20 cellular contexts compared by ENCODE assay signal in the genomic region with DNA sequence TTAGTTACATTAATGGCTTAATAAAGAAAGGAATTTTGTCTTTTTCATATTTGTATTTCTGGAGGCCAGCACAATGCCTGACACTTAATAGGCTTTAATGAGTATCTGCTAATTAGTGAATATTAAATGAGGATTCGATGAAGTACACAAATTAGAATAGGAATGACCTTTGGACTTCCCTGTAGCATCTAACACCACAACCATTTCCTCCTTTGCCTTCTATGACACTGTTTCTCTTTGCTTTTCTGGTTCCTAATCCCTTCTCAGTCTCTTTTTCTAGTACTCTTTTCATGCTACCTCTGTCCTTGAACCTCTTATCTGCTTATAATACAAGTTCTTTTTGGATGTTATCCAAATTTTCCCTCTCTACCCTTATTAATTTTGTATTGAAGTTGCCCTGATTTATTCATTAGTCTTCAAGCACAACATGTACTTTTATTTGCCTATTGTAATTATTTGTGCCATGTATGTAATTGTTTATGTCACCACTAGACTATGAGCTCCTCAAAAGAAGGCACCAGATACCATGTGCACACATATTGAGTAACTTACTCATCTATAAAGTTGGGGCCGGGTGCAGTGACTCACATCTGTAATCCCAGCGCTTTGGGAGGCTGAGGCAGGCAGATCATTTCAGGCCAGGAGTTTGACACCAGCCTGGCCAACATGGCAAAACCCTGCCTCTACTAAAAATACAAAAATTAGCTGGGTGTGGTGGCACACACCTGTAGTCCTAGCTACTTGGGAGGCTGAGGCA. TPM values are rescaled to one million over a fixed set of nuclear protein-coding genes. Genes with fewer than 3 reads are reported as not detected.
DNase-seq lines count a peak whose midpoint lies in the region; ATAC-seq and TF ChIP-seq lines count a peak whose summit lies in the region.
"Had no signal": no experiment of that assay in that cellular context is flagged by ENCODE, and none has a peak within 500 bp of the region (broad histone marks: within the 10 kb centered on the region; RNA-seq: fewer than 3 reads in every experiment).

No MANE protein-coding gene starts in this region.

- no peaks in the 10 kb centered on the region for H3K36me3 ChIP-seq in RWPE2 (ENCODE audit: low read depth)
- H3K36me3 ChIP-seq in CD8-positive, alpha-beta memory T cell (ENCODE audit: insufficient read depth, low read length): no peaks in the 10 kb centered on the region
- H3K36me3 ChIP-seq: colonic mucosa, Peyer's patch had no signal

- no peak overlapping the region for H3K27ac ChIP-seq in RWPE2 (ENCODE audit: poor library complexity, severe bottlenecking)
- H3K27ac ChIP-seq in CD8-positive, alpha-beta memory T cell (ENCODE audit: low read depth, low read length): no peak overlapping the region
- H3K27ac ChIP-seq: colonic mucosa, Peyer's patch had no signal

- no peak overlapping the region for H3K27ac Mint-ChIP-seq in CD8-positive, alpha-beta memory T cell

- H3K9me3 ChIP-seq in RWPE2 (ENCODE audit: severe bottlenecking): no peaks in the 10 kb centered on the region
- no peaks in the 10 kb centered on the region for H3K9me3 ChIP-seq in CD8-positive, alpha-beta memory T cell (ENCODE audit: low read length)
- H3K9me3 ChIP-seq: colonic mucosa, Peyer's patch had no signal

- no peaks in the 10 kb centered on the region for H3K9me3 Mint-ChIP-seq in CD8-positive, alpha-beta memory T cell
- H3K9me3 Mint-ChIP-seq: naive B cell; stimulated activated naive CD8-positive, alpha-beta T cell treated with anti-CD3 and anti-CD28 coated beads, Interleukin-15, amount 100 ng/mL, for 72 hours had no signal

- H3K4me3 ChIP-seq in RWPE2 (ENCODE audit: severe bottlenecking) (no peak overlapping the region), fibroblast of the aortic adventitia (ENCODE audit: low read depth, low read length) (no peak overlapping the region)
- no peak overlapping the region for H3K4me3 ChIP-seq in CD8-positive, alpha-beta memory T cell (ENCODE audit: low read length)
- H3K4me3 ChIP-seq: colonic mucosa, Peyer's patch had no signal

- TF ChIP-seq CTCF in RWPE2 (IDR thresholded peaks at IDR 0.05; ENCODE audit: poor library complexity, severe bottlenecking) (no peak), fibroblast of the aortic adventitia (IDR thresholded peaks at IDR 0.05; ENCODE audit: insufficient read depth, low read length) (no peak)

- H3K4me3 Mint-ChIP-seq in CD8-positive, alpha-beta memory T cell: no peak overlapping the region
- H3K4me3 Mint-ChIP-seq: CD4-positive, alpha-beta memory T cell; naive B cell; stimulated activated naive CD8-positive, alpha-beta T cell treated with anti-CD3 and anti-CD28 coated beads, Interleukin-15, amount 100 ng/mL, for 72 hours had no signal

- DNase-seq in AG08396 (ENCODE audit: low spot score): peak; percentile 39
- DNase-seq in GM04504 (ENCODE audit: low read depth): peak; percentile 20
- DNase-seq in RWPE2 (ENCODE audit: low spot score): no peak
- peak; percentile 26 for DNase-seq in fibroblast of the aortic adventitia (ENCODE audit: low read depth)
- no peak for DNase-seq in CD8-positive, alpha-beta memory T cell
- DNase-seq in stimulated activated CD4-positive, alpha-beta T cell treated with anti-CD3 and anti-CD28 coated beads, Interleukin-1b, Interleukin-23, amount 100 ng/mL, for 48 hours: no peak
- no peak for DNase-seq in stimulated activated naive CD8-positive, alpha-beta T cell treated with anti-CD3 and anti-CD28 coated beads, Interleukin-15, Interleukin-2, amounts not matched to agents 100 U/mL and 50 U/mL, for 24 hours
- DNase-seq: activated CD8-positive, alpha-beta memory T cell treated with anti-CD3 and anti-CD28 coated beads for 24 hours; activated naive CD4-positive, alpha-beta T cell; CD4-positive, alpha-beta memory T cell; colonic mucosa; kidney glomerular epithelial cell; naive B cell; NCI-H1048; NCI-H226; Peyer's patch; stimulated activated CD4-positive, alpha-beta T cell treated with anti-CD3 and anti-CD28 coated beads, Interleukin-4, amount 100 ng/mL, for 4 hours; stimulated activated naive CD8-positive, alpha-beta T cell treated with anti-CD3 and anti-CD28 coated beads, Interleukin-15, amount 100 ng/mL, for 72 hours; T-helper 9 cell had no signal

- ATAC-seq in RWPE2 (ENCODE audit: low read depth) (peak; percentile 63; the same call in 1 of the 3 replicates), GM18498 (IDR thresholded peaks at IDR 0.05; ENCODE audit: unreplicated experiment) (no peak)
- ATAC-seq in stimulated activated naive CD8-positive, alpha-beta T cell treated with anti-CD3 and anti-CD28 coated beads, Interleukin-15, Interleukin-2, amounts not matched to agents 100 U/mL and 50 U/mL, for 24 hours: no peak
- ATAC-seq: stimulated activated naive CD8-positive, alpha-beta T cell treated with anti-CD3 and anti-CD28 coated beads, Interleukin-15, amount 100 ng/mL, for 72 hours had no signal

- POLR2A ChIA-PET in CD8-positive, alpha-beta memory T cell (lab: Charles Lee): no interaction called here

- no peaks in the 10 kb centered on the region for H3K36me3 Mint-ChIP-seq in CD8-positive, alpha-beta memory T cell
- H3K36me3 Mint-ChIP-seq: CD4-positive, alpha-beta memory T cell had no signal

- no peaks in the 10 kb centered on the region for H3K4me1 Mint-ChIP-seq in CD8-positive, alpha-beta memory T cell
- H3K4me1 Mint-ChIP-seq: CD4-positive, alpha-beta memory T cell; naive B cell had no signal

- no peaks in the 10 kb centered on the region for H3K4me1 ChIP-seq in RWPE2 (ENCODE audit: insufficient read depth, poor library complexity, severe bottlenecking)
- no peaks in the 10 kb centered on the region for H3K4me1 ChIP-seq in CD8-positive, alpha-beta memory T cell (ENCODE audit: insufficient read depth, low read length)
- H3K4me1 ChIP-seq: colonic mucosa, Peyer's patch had no signal

- H3K27me3 Mint-ChIP-seq in CD8-positive, alpha-beta memory T cell: peaks cover 0 to 2% of the 10 kb centered on the region in 2 donors
- H3K27me3 Mint-ChIP-seq: CD4-positive, alpha-beta memory T cell; naive B cell; stimulated activated naive CD8-positive, alpha-beta T cell treated with anti-CD3 and anti-CD28 coated beads, Interleukin-15, amount 100 ng/mL, for 72 hours had no signal

- CTCF ChIA-PET in CD8-positive, alpha-beta memory T cell (lab: Charles Lee): no interaction called here

- no peaks in the 10 kb centered on the region for H3K27me3 ChIP-seq in RWPE2 (ENCODE audit: insufficient read depth, poor library complexity, severe bottlenecking)
- no peaks in the 10 kb centered on the region for H3K27me3 ChIP-seq in CD8-positive, alpha-beta memory T cell (ENCODE audit: insufficient read depth, low read length, poor library complexity, severe bottlenecking)
- H3K27me3 ChIP-seq: colonic mucosa, Peyer's patch had no signal

RNA-seq across cellular contexts. Expression of a gene that starts 23.8 kb away (rescaled TPM):
- total RNA-seq in fibroblast of the aortic adventitia (ENCODE audit: low replicate concordance): 442 and 2,665 TPM in 2 replicates
- 1,000 to 10,000 TPM; 1,959 to 2,149 TPM for total RNA-seq in CD8-positive, alpha-beta memory T cell
- polyA plus RNA-seq in CD8-positive, alpha-beta memory T cell: 20,406 TPM

RNA-seq across cellular contexts. Expression of a gene that starts 28.2 kb away (rescaled TPM):
- total RNA-seq in fibroblast of the aortic adventitia (ENCODE audit: low replicate concordance): 103 and 308 TPM in 2 replicates
- 1 to 10 TPM; 9.0 to 9.5 TPM for total RNA-seq in CD8-positive, alpha-beta memory T cell
- not detected for polyA plus RNA-seq in CD8-positive, alpha-beta memory T cell
- polyA plus RNA-seq: CD4-positive, alpha-beta memory T cell had no signal

RNA-seq across cellular contexts. Expression of a gene that starts 36.9 kb away (rescaled TPM):
- 73.9 and 132 TPM in 2 replicates for total RNA-seq in fibroblast of the aortic adventitia (ENCODE audit: low replicate concordance)
- total RNA-seq in CD8-positive, alpha-beta memory T cell: 100 to 1,000 TPM; 232 to 239 TPM
- polyA plus RNA-seq in CD8-positive, alpha-beta memory T cell: 351 TPM

RNA-seq across cellular contexts. Expression of a gene that starts 46.6 kb away (rescaled TPM):
- 3.3 and 5.9 TPM in 2 replicates for total RNA-seq in fibroblast of the aortic adventitia (ENCODE audit: low replicate concordance)
- total RNA-seq in CD8-positive, alpha-beta memory T cell: 10 to 100 TPM in 1 of 2 experiments, 1 to 10 TPM in 1; 10.0 to 10.1 TPM
- polyA plus RNA-seq in CD8-positive, alpha-beta memory T cell: 5.3 TPM

RNA-seq across cellular contexts. Expression of a gene that starts 51.0 kb away (rescaled TPM):
- total RNA-seq in fibroblast of the aortic adventitia (ENCODE audit: low replicate concordance): 74.1 and 85.9 TPM in 2 replicates
- total RNA-seq in CD8-positive, alpha-beta memory T cell: 10 to 100 TPM; 85.5 to 88.2 TPM
- polyA plus RNA-seq in CD8-positive, alpha-beta memory T cell: 39.2 TPM

Comparison
In these comparisons a context has a peak if more than half of its experiments do, and no peak if none do; other contexts are left out.
1. DNase-seq: peak in AG08396 (single experiment), GM04504 (single experiment) and fibroblast of the aortic adventitia (single experiment); none in RWPE2 (single experiment), CD8-positive, alpha-beta memory T cell (0 of 5), stimulated activated CD4-positive, alpha-beta T cell treated with anti-CD3 and anti-CD28 coated beads, Interleukin-1b, Interleukin-23, amount 100 ng/mL, for 48 hours (single experiment) and stimulated activated naive CD8-positive, alpha-beta T cell treated with anti-CD3 and anti-CD28 coated beads, Interleukin-15, Interleukin-2, amounts not matched to agents 100 U/mL and 50 U/mL, for 24 hours (single experiment).